Comparison of ENCODE assay signal across 10 cellular contexts in genomic region chr9:137218754-137219271, GRCh38. TPM values are rescaled to one million over a fixed set of nuclear protein-coding genes. Genes with fewer than 3 reads are reported as not detected.
DNase-seq lines count a peak whose midpoint lies in the region; ATAC-seq, FAIRE-seq and TF ChIP-seq lines count a peak whose summit lies in the region.
"Had no signal": no experiment of that assay in that cellular context is flagged by ENCODE, and none has a peak within 500 bp of the region (broad histone marks: within the 10 kb centered on the region; RNA-seq: fewer than 3 reads in every experiment).

No MANE protein-coding gene starts in this region.

- H3K79me2 ChIP-seq in osteoblast (ENCODE audit: insufficient read depth, low read length), result no peaks in the 10 kb centered on the region

- no peak overlapping the region for H3K27ac Mint-ChIP-seq in activated T-cell treated with anti-CD3 and anti-CD28 coated beads, Interleukin-2, amount 50 U/mL, for 24 hours

- intact Hi-C loops in body of pancreas (cut with DNase I), result no loop called here

- H3K4me1 ChIP-seq in body of pancreas, result peaks cover 55% of the 10 kb centered on the region
- H3K4me1 ChIP-seq in osteoblast (ENCODE audit: insufficient read depth, low read length), result peaks cover 20% of the 10 kb centered on the region

- TF ChIP-seq POLR2A in body of pancreas (IDR thresholded peaks at IDR 0.05), result peak; percentile 71 to 79 (median 77)
- TF ChIP-seq POLR2A in GM12892 (IDR thresholded peaks at IDR 0.05; ENCODE audit: low read depth, low read length), result no peak

- H3K9me3 ChIP-seq in body of pancreas (no peaks in the 10 kb centered on the region), osteoblast (ENCODE audit: low read depth, low read length) (no peaks in the 10 kb centered on the region)

- DNase-seq in LHCN-M2 (ENCODE audit: low read depth) (peak; percentile 59), body of pancreas (peak; percentile 83 to 92 (median 92)), osteoblast (ENCODE audit: insufficient read length, low spot score, missing footprints) (peak; percentile 99), H4 (ENCODE audit: low spot score) (no peak), GM12892 (ENCODE audit: insufficient read length) (no peak)
- no peak for DNase-seq in activated T-cell treated with anti-CD3 and anti-CD28 coated beads, Interleukin-2, amount 50 U/mL, for 24 hours
- DNase-seq: NCI-H524 treated with DMSO at 0.1 percent for 48 hours had no signal

- peak overlapping the region; percentile 24 for H3K4me2 ChIP-seq in osteoblast (ENCODE audit: insufficient read depth, low read length)

- H3K4me1 Mint-ChIP-seq in activated T-cell treated with anti-CD3 and anti-CD28 coated beads, Interleukin-2, amount 50 U/mL, for 24 hours (ENCODE audit: low read depth), result peaks cover 5% of the 10 kb centered on the region

- ATAC-seq in body of pancreas, result peak; percentile 54

- H3K36me3 ChIP-seq in body of pancreas (replicated peaks in 1 of 2; ENCODE audit: insufficient read depth in 1 of 2, low read depth in 2 of 2), result no peaks in the 10 kb centered on the region
- H3K36me3 ChIP-seq in osteoblast (ENCODE audit: insufficient read depth, low read length), result no peaks in the 10 kb centered on the region

- no peak for TF ChIP-seq CTCF in body of pancreas (IDR thresholded peaks at IDR 0.05)
- TF ChIP-seq CTCF in osteoblast (IDR thresholded peaks at IDR 0.05; ENCODE audit: extremely low read depth, low read depth, low read length), result no peak

- WGBS in body of pancreas, 2 donors, result 13 to 31% methylated on average over 3 to 12 of the region's 12 CpGs

- H3K27ac ChIP-seq in body of pancreas (peak overlapping the region; percentile 79 to 84 (median 82)), osteoblast (ENCODE audit: low read depth, low read length) (no peak overlapping the region)

- H3K9me3 Mint-ChIP-seq in activated T-cell treated with anti-CD3 and anti-CD28 coated beads, Interleukin-2, amount 50 U/mL, for 24 hours, result no peaks in the 10 kb centered on the region

- H3K4me3 Mint-ChIP-seq in activated T-cell treated with anti-CD3 and anti-CD28 coated beads, Interleukin-2, amount 50 U/mL, for 24 hours, result no peak overlapping the region

- FAIRE-seq in GM12892 (lab: Jason Lieb, UNC), result no peak

- peaks cover 39% of the 10 kb centered on the region for H3K36me3 Mint-ChIP-seq in activated T-cell treated with anti-CD3 and anti-CD28 coated beads, Interleukin-2, amount 50 U/mL, for 24 hours (ENCODE audit: low read depth)

- H3K4me3 ChIP-seq in body of pancreas (no peak overlapping the region), osteoblast (ENCODE audit: insufficient read depth, low read length) (no peak overlapping the region)

- H4K20me1 ChIP-seq in osteoblast (ENCODE audit: insufficient read depth, low read length), result no peaks in the 10 kb centered on the region

- no peaks in the 10 kb centered on the region for H3K27me3 Mint-ChIP-seq in activated T-cell treated with anti-CD3 and anti-CD28 coated beads, Interleukin-2, amount 50 U/mL, for 24 hours

- H2AFZ ChIP-seq in osteoblast (ENCODE audit: low read length), result no peak overlapping the region

- H3K27me3 ChIP-seq in body of pancreas (no peaks in the 10 kb centered on the region), osteoblast (ENCODE audit: insufficient read depth, low read length) (no peaks in the 10 kb centered on the region)

RNA-seq across cellular contexts. Expression of gene RNF208, which starts 3.2 kb away (rescaled TPM):
- 0.26 TPM in 1 of 2 replicates, not detected in the other for total RNA-seq in LHCN-M2 (2014; rRNA removed)
- polyA plus RNA-seq in LHCN-M2 (2012), result 1.8 TPM
- total RNA-seq in body of pancreas, result 10 to 100 TPM in 1 of 2 donors, under 1 TPM in 1; 0.78 to 14.5 TPM
- 0.29 TPM in 1 of 2 replicates, not detected in the other for total RNA-seq in osteoblast
- 0.31 TPM in 1 of 2 replicates, not detected in the other for total RNA-seq in H4 (2014; rRNA removed; shearing (Covaris generic))
- polyA plus RNA-seq in GM12892 (2012; ENCODE audit: missing spikeins), result 0.72 TPM

RNA-seq across cellular contexts. Expression of gene CYSRT1, which starts 6.2 kb away (rescaled TPM):
- total RNA-seq in LHCN-M2 (2014; rRNA removed) (4.1 and 4.4 TPM in 2 replicates), body of pancreas (not detected), osteoblast (1.1 and 1.5 TPM in 2 replicates)
- polyA plus RNA-seq in LHCN-M2 (2012), result 2.9 TPM
- 0.14 and 0.37 TPM in 2 replicates for total RNA-seq in H4 (2014; rRNA removed; shearing (Covaris generic))
- 0.81 TPM for polyA plus RNA-seq in GM12892 (2012; ENCODE audit: missing spikeins)

RNA-seq across cellular contexts. Expression of gene RNF224, which starts 8.5 kb away (rescaled TPM):
- total RNA-seq in LHCN-M2 (2014; rRNA removed) (0.06 and 0.23 TPM in 2 replicates), body of pancreas (under 1 TPM in 1 of 2 donors, not detected in 1; 0.26 TPM), osteoblast (under 0.01 TPM in 1 of 2 replicates, not detected in the other)
- polyA plus RNA-seq in LHCN-M2 (2012), result 0.12 TPM
- total RNA-seq in H4 (2014; rRNA removed; shearing (Covaris generic)), result not detected in 2 replicates
- not detected for polyA plus RNA-seq in GM12892 (2012; ENCODE audit: missing spikeins)
- total RNA-seq: activated CD8-positive, alpha-beta memory T cell treated with anti-CD3 and anti-CD28 coated beads for 36 hours; osteocyte; subcutaneous adipose tissue had no signal

RNA-seq across cellular contexts. Expression of gene SLC34A3, which starts 11.9 kb away (rescaled TPM):
- 0.06 TPM in 1 of 2 replicates, not detected in the other for total RNA-seq in LHCN-M2 (2014; rRNA removed)
- 0.05 TPM for polyA plus RNA-seq in LHCN-M2 (2012)
- under 1 TPM in 1 of 2 donors, not detected in 1; 0.33 TPM for total RNA-seq in body of pancreas
- not detected in 2 replicates for total RNA-seq in osteoblast
- total RNA-seq in H4 (2014; rRNA removed; shearing (Covaris generic)), result not detected in 2 replicates
- not detected for polyA plus RNA-seq in GM12892 (2012; ENCODE audit: missing spikeins)
- total RNA-seq: activated CD8-positive, alpha-beta memory T cell treated with anti-CD3 and anti-CD28 coated beads for 36 hours; osteocyte; subcutaneous adipose tissue had no signal

RNA-seq across cellular contexts. Expression of gene NDOR1, which starts 13.3 kb away (rescaled TPM):
- total RNA-seq in LHCN-M2 (2014; rRNA removed) (15.4 and 16.9 TPM in 2 replicates), body of pancreas (10 to 100 TPM; 17.1 to 22.7 TPM), osteoblast (5.0 and 6.2 TPM in 2 replicates)
- polyA plus RNA-seq in LHCN-M2 (2012), result 7.8 TPM
- 4.0 and 4.9 TPM in 2 replicates for total RNA-seq in H4 (2014; rRNA removed; shearing (Covaris generic))
- polyA plus RNA-seq in GM12892 (2012; ENCODE audit: missing spikeins), result 3.8 TPM

Comparison
In these comparisons a context has a peak if more than half of its experiments do, and no peak if none do; other contexts are left out.
1. DNase-seq: peak in LHCN-M2 (single experiment), body of pancreas (4 of 4) and osteoblast (single experiment); none in H4 (single experiment), GM12892 (single experiment) and activated T-cell treated with anti-CD3 and anti-CD28 coated beads, Interleukin-2, amount 50 U/mL, for 24 hours (single experiment).